18 cellular contexts compared by ENCODE assay signal in the genomic region with DNA sequence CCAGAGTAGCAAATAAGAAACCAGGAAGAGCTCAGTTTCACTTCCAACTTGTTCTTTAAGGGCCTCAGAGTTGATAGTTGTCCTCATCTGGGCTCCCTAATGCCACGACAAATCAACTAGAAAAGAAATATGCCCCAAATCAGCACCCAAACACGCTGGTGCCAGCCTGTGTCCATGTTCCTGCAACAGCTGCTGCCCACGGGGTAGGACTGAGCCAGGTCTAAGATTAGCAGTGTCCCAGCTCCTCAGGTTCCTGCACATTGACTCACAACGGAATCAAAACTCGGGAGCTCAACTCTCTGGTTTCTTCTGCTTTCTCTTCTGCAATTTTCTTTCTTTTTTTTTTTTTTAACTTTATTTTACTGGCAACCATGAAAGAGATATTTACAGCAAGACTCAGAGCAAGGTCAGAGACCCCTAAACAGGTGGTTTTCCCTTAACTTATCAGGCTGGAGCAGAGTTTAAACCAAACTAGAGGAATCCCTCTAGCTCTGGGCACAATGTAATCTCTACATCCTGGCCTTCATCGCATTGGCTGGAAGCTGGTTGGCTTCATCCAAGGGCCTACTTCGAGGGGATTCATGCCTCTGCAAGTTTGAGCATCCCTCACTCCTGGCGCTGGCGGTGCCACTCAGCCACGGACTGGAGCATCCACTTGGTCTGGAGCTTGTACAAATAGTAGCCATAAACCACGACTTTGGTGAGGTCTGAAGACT.
DNase-seq lines count a peak whose midpoint lies in the region; ATAC-seq and TF ChIP-seq lines count a peak whose summit lies in the region.
"Had no signal": no experiment of that assay in that cellular context is flagged by ENCODE, and none has a peak within 500 bp of the region (broad histone marks: within the 10 kb centered on the region; RNA-seq: fewer than 3 reads in every experiment).

No MANE protein-coding gene starts in this region.

- H3K4me1 ChIP-seq in Karpas-422 (ENCODE audit: low read length) (peaks cover 13% of the 10 kb centered on the region), thoracic aorta (ENCODE audit: control insufficient read depth in 1 of 2, low read depth in 2 of 2) (peaks cover 24 to 46% of the 10 kb centered on the region in 2 donors)
- H3K4me1 ChIP-seq: pancreas had no signal

- H3K36me3 ChIP-seq in Karpas-422 (ENCODE audit: insufficient read depth, low read length) (no peaks in the 10 kb centered on the region), thoracic aorta (no peaks in the 10 kb centered on the region)
- H3K36me3 ChIP-seq: heart left ventricle, pancreas had no signal

- DNase-seq in Karpas-422 (no peak), middle frontal gyrus (ENCODE audit: extremely low spot score, low spot score) (peak; percentile 31), thoracic aorta (ENCODE audit: low spot score) (peak; percentile 43), DMS53 treated with DMSO at 0.1 percent for 48 hours (lab: John Stamatoyannopoulos, UW; ENCODE audit: unreplicated experiment) (no peak), superior temporal gyrus (ENCODE audit: extremely low spot score) (no peak)
- DNase-seq: CD4-positive, CD25-positive, alpha-beta regulatory T cell; heart left ventricle; kidney; NCI-H1048; NCI-H69; pancreas; RPMI8226; stimulated activated CD4-positive, alpha-beta T cell treated with anti-CD3 and anti-CD28 coated beads, Interleukin-12 subunit alpha, Interleukin-12 subunit beta, amount 100 ng/mL, for 4 hours; T-helper 1 cell had no signal

- TF ChIP-seq CTCF in thoracic aorta (IDR thresholded peaks at IDR 0.05) = no peak

- H3K27ac ChIP-seq in Karpas-422 (ENCODE audit: low read length) = peak overlapping the region; percentile 24; the same call in 1 of the 2 replicates
- peak overlapping the region; percentile 56 for H3K27ac ChIP-seq in angular gyrus (ENCODE audit: low read depth, low read length)
- peak overlapping the region; percentile 79 to 83 for H3K27ac ChIP-seq in thoracic aorta
- H3K27ac ChIP-seq: pancreas had no signal

- H3K27me3 ChIP-seq in Karpas-422 (ENCODE audit: low read length) = no peaks in the 10 kb centered on the region
- H3K27me3 ChIP-seq in thoracic aorta (replicated peaks; ENCODE audit: insufficient read depth) = no peaks in the 10 kb centered on the region
- H3K27me3 ChIP-seq: heart left ventricle, pancreas had no signal

- ATAC-seq in thoracic aorta (ENCODE audit: insufficient number of reproducible peaks, low FRiP score, low read depth) (peak; percentile 76), GM18520 (IDR thresholded peaks at IDR 0.05; ENCODE audit: unreplicated experiment) (no peak)
- ATAC-seq: WTC11 had no signal

- H3K9ac ChIP-seq in Karpas-422 (ENCODE audit: low read length) = peak overlapping the region; percentile 22; the same call in 1 of the 2 replicates

- no peak overlapping the region for H2AFZ ChIP-seq in Karpas-422 (ENCODE audit: low read length)

- H3K9me2 ChIP-seq in Karpas-422 (replicated peaks; ENCODE audit: insufficient read depth, low read length) = no peaks in the 10 kb centered on the region

- no peaks in the 10 kb centered on the region for H3K9me3 ChIP-seq in Karpas-422 (ENCODE audit: low read length)
- no peaks in the 10 kb centered on the region for H3K9me3 ChIP-seq in thoracic aorta
- H3K9me3 ChIP-seq: heart left ventricle, pancreas had no signal

- no peaks in the 10 kb centered on the region for H4K20me1 ChIP-seq in Karpas-422 (ENCODE audit: insufficient read depth, low read depth, low read length)

- H3K4me2 ChIP-seq in Karpas-422 (ENCODE audit: low read depth, low read length, poor library complexity, severe bottlenecking) = peak overlapping the region; percentile 6

- no peak overlapping the region for H3K4me3 ChIP-seq in Karpas-422 (ENCODE audit: low read length)
- peak overlapping the region; percentile 43 for H3K4me3 ChIP-seq in thoracic aorta
- H3K4me3 ChIP-seq: coronary artery, heart left ventricle, pancreas had no signal

- H3K79me2 ChIP-seq in Karpas-422 (ENCODE audit: low read length) = no peaks in the 10 kb centered on the region

Comparison
In these comparisons a context has a peak if more than half of its experiments do, and no peak if none do; other contexts are left out.
1. DNase-seq: peak in middle frontal gyrus (single experiment) and thoracic aorta (single experiment); none in Karpas-422 (single experiment), DMS53 treated with DMSO at 0.1 percent for 48 hours (single experiment) and superior temporal gyrus (single experiment).
2. H3K27ac ChIP-seq: peak in every context shown above with its lines; median percentile 81 in thoracic aorta; 56 in angular gyrus; 24 in Karpas-422.